17 cellular contexts compared by ENCODE assay signal in the genomic region with DNA sequence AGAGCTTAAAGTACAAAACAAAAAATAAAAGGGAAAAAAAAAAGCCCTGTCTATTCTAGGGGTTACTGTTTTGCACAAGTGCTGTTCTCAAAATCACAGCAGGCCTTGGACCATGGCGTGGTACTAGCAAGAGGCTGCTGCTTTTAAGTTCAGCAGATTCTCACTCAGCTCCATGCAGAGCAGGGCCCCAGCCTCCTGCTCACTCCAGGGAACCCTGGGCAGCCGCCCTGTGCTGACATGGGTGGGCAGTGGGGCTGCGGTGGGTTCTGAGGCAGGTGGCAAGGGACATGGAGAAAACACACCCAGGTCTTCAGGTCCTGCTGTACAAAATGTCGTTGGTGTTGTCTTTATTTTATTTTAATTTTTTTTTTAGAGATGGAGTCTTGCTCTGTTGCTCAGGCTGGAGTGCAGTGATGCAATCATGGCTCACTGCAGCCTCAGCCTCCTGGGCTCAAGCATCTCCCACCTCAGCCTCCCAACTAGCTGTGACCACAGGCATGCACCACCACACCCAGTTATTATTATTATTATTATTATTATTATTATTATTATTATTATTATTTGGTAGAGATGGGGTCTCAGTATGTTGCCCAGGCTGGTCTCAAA.
DNase-seq lines count a peak whose midpoint lies in the region; ATAC-seq and TF ChIP-seq lines count a peak whose summit lies in the region.
"Had no signal": no experiment of that assay in that cellular context is flagged by ENCODE, and none has a peak within 500 bp of the region (broad histone marks: within the 10 kb centered on the region; RNA-seq: fewer than 3 reads in every experiment).

No MANE protein-coding gene starts in this region.

- POLR2A ChIA-PET in IMR-90 (lab: Charles Lee; ENCODE audit: unreplicated experiment), result no interaction called here

- H2AK5ac ChIP-seq in H9 (ENCODE audit: insufficient read length, low read length) (no peak overlapping the region), IMR-90 (ENCODE audit: low read depth, low read length) (no peak overlapping the region), trophoblast cell (ENCODE audit: low read length) (no peak overlapping the region)

- no peak overlapping the region for H3K23ac ChIP-seq in H9 (ENCODE audit: insufficient read length, low read depth, low read length)
- no peak overlapping the region for H3K23ac ChIP-seq in IMR-90 (ENCODE audit: low read depth, low read length)
- no peak overlapping the region for H3K23ac ChIP-seq in trophoblast cell (ENCODE audit: low read length)

- H3K36me3 Mint-ChIP-seq in H9 (ENCODE audit: insufficient read depth in 1 of 3, low read depth in 3 of 3), result peaks cover 6 to 19% (median 16%) of the 10 kb centered on the region in 3 experiments; a peak in 6 of 7 replicates
- H3K36me3 Mint-ChIP-seq: CD14-positive monocyte had no signal

- no peak overlapping the region for H4K8ac ChIP-seq in H9 (replicated peaks; ENCODE audit: insufficient read length, low read depth, low read length)
- peak overlapping the region in 1 of 2 experiments; percentile 35; a peak in 2 of 4 replicates for H4K8ac ChIP-seq in IMR-90 (ENCODE audit: low read depth in 2 of 2, low read length in 2 of 2)
- peak overlapping the region; percentile 7 for H4K8ac ChIP-seq in trophoblast cell (ENCODE audit: low read depth, low read length)

- no peaks in the 10 kb centered on the region for H3K9me3 ChIP-seq in H9 (ENCODE audit: control insufficient read depth, low read depth, low read length)
- peaks cover 12% of the 10 kb centered on the region for H3K9me3 ChIP-seq in IMR-90 (ENCODE audit: control insufficient read depth, insufficient read depth, low read length)
- H3K9me3 ChIP-seq in esophagus muscularis mucosa, result peaks cover 0 to 19% (median 6%) of the 10 kb centered on the region in 4 donors
- peaks cover 5% of the 10 kb centered on the region for H3K9me3 ChIP-seq in trophoblast cell (ENCODE audit: insufficient read depth, low read depth, low read length)

- no peaks in the 10 kb centered on the region for H3K27me3 ChIP-seq in H9 (ENCODE audit: insufficient read depth, low read length)
- peaks cover 5% of the 10 kb centered on the region; the same call in 1 of the 2 replicates for H3K27me3 ChIP-seq in IMR-90 (ENCODE audit: control insufficient read depth, insufficient read depth, low read length)
- peaks cover 0 to 11% (median 0%) of the 10 kb centered on the region in 4 donors for H3K27me3 ChIP-seq in esophagus muscularis mucosa
- no peaks in the 10 kb centered on the region for H3K27me3 ChIP-seq in trophoblast cell (ENCODE audit: insufficient read depth, low read length)

- intact Hi-C loops in IMR-90 (cut with micrococcal nuclease) (no loop called here), esophagus muscularis mucosa (cut with DNase I) (no loop called here)

- peaks cover 5 to 10% of the 10 kb centered on the region in 2 experiments for H3K4me1 Mint-ChIP-seq in H9
- H3K4me1 Mint-ChIP-seq: CD14-positive monocyte had no signal

- H4K20me1 ChIP-seq in H9 (ENCODE audit: control insufficient read depth, insufficient read depth, insufficient read length) (no peaks in the 10 kb centered on the region), IMR-90 (ENCODE audit: insufficient read depth, low read length) (no peaks in the 10 kb centered on the region)

- TF ChIP-seq CTCF in H9 (conservative IDR thresholded peaks at IDR 0.05) (no peak), IMR-90 (conservative IDR thresholded peaks at IDR 0.05; ENCODE audit: low read depth, low read length) (no peak), esophagus muscularis mucosa (IDR thresholded peaks at IDR 0.05) (no peak)

- dilution Hi-C loops in IMR-90 (cut with HindIII; ENCODE audit: low sequenced_read_pairs, unreplicated experiment), result no loop called here

- TF ChIP-seq EP300 in esophagus muscularis mucosa (IDR thresholded peaks at IDR 0.05), result no peak

- no peak overlapping the region for H2BK15ac ChIP-seq in H9 (ENCODE audit: low read depth, low read length)
- H2BK15ac ChIP-seq in IMR-90 (ENCODE audit: low read depth, low read length), result no peak overlapping the region

- H3K79me2 ChIP-seq in H9 (ENCODE audit: insufficient read depth, low read length) (no peaks in the 10 kb centered on the region), trophoblast cell (ENCODE audit: control insufficient read depth, insufficient read depth, low read length, poor library complexity) (no peaks in the 10 kb centered on the region)

- no peaks in the 10 kb centered on the region; the same call in 1 of the 2 replicates for H3K27me3 Mint-ChIP-seq in H9 (ENCODE audit: low read depth)

- CTCF ChIA-PET in IMR-90 (lab: Yijun Ruan, JAX), result interaction anchor here (0.6 kb wide), 1 partner anchor 288 kb away, joined by 3 read pairs; no protein-coding TSS in a partner anchor

- H3T11ph ChIP-seq in H9 (ENCODE audit: low read length), result peak overlapping the region; percentile 62

- H3K27ac Mint-ChIP-seq in H9, result no peak overlapping the region; a peak in 2 of 7 replicates
- H3K27ac Mint-ChIP-seq: CD14-positive monocyte had no signal

- H2AFZ ChIP-seq in H9 (ENCODE audit: low read length) (no peak overlapping the region), IMR-90 (replicated peaks; ENCODE audit: low read length, poor library complexity) (peak overlapping the region; percentile 41), trophoblast cell (ENCODE audit: insufficient read depth, low read length, poor library complexity) (no peak overlapping the region)

- no peak for TF ChIP-seq POLR2A in IMR-90 (IDR thresholded peaks at IDR 0.05; ENCODE audit: low read depth, low read length)
- no peak for TF ChIP-seq POLR2A in esophagus muscularis mucosa (IDR thresholded peaks at IDR 0.05; ENCODE audit: low read depth)

- no peaks in the 10 kb centered on the region for H3K23me2 ChIP-seq in H9 (ENCODE audit: insufficient read length, low read depth, low read length, poor library complexity, severe bottlenecking)

- no TSS peak for BruUV-seq in IMR-90 (replicated peaks; lab: Mats Ljungman, UMichigan)

- peak overlapping the region; percentile 23 for H2AK9ac ChIP-seq in IMR-90 (replicated peaks; ENCODE audit: low read depth, low read length, poor library complexity)

- H3K27ac ChIP-seq in H9 (ENCODE audit: insufficient read length, low read depth, low read length), result no peak overlapping the region
- H3K27ac ChIP-seq in IMR-90 (ENCODE audit: insufficient read depth, low read length), result no peak overlapping the region
- H3K27ac ChIP-seq in esophagus muscularis mucosa (replicated peaks in 1 of 4), result no peak overlapping the region
- H3K27ac ChIP-seq in trophoblast cell (ENCODE audit: low read depth, low read length), result no peak overlapping the region

- H3K4ac ChIP-seq in H9 (ENCODE audit: low read depth, low read length) (no peak overlapping the region), IMR-90 (ENCODE audit: low read depth, low read length) (peak overlapping the region; percentile 64; the same call in 1 of the 2 replicates), trophoblast cell (ENCODE audit: low read depth, low read length) (no peak overlapping the region)

- no peak overlapping the region for H4K12ac ChIP-seq in trophoblast cell (ENCODE audit: low read depth, low read length)

- H3K4me3 ChIP-seq in IMR-90 (ENCODE audit: insufficient read depth, low read depth, low read length) (no peak overlapping the region), esophagus muscularis mucosa (no peak overlapping the region), trophoblast cell (ENCODE audit: low read depth, low read length) (no peak overlapping the region)

- H2BK20ac ChIP-seq in H9 (ENCODE audit: low read depth, low read length, poor library complexity, severe bottlenecking) (no peak overlapping the region), IMR-90 (ENCODE audit: low read depth, low read length) (no peak overlapping the region)

- WGBS in H9 (ENCODE audit: extremely low coverage, insufficient read length, low lambda C conversion rate), result no CpG with 5 or more reads among the region's 4 CpGs
- 70% methylated on average over 2 of the region's 4 CpGs; no CpG with 5 or more reads in 1 of the 2 experiments for WGBS in IMR-90 (ENCODE audit: extremely low coverage in 2 of 2, insufficient read length in 1 of 2), 2 experiments
- 99% methylated on average over 4 of the region's 4 CpGs for WGBS in esophagus muscularis mucosa
- no CpG with 5 or more reads among the region's 4 CpGs for WGBS in trophoblast cell (ENCODE audit: extremely low coverage, insufficient coverage, insufficient read length)

- H3K14ac ChIP-seq in H9 (ENCODE audit: insufficient read depth, low read length), result peak overlapping the region; percentile 68; the same call in 1 of the 2 replicates
- no peak overlapping the region for H3K14ac ChIP-seq in IMR-90 (replicated peaks; ENCODE audit: low read depth, low read length)
- H3K14ac ChIP-seq in trophoblast cell (ENCODE audit: low read length), result peak overlapping the region; percentile 18

- H3K56ac ChIP-seq in H9 (ENCODE audit: insufficient read length, low read depth, low read length) (no peak overlapping the region), IMR-90 (ENCODE audit: extremely low read depth, insufficient read depth, low read length) (no peak overlapping the region)

- H3K9me3 Mint-ChIP-seq in H9, result peaks cover 10 to 24% of the 10 kb centered on the region in 2 experiments

- ATAC-seq in IMR-90 (ENCODE audit: low read depth) (no peak), GM18517 (IDR thresholded peaks at IDR 0.05; ENCODE audit: unreplicated experiment) (no peak)

- H3K18ac ChIP-seq in H9 (ENCODE audit: insufficient read length, low read depth, low read length) (peak overlapping the region; percentile 91), IMR-90 (ENCODE audit: low read depth, low read length) (peak overlapping the region; percentile 35; the same call in 1 of the 2 replicates), trophoblast cell (ENCODE audit: low read length) (no peak overlapping the region)

- peak overlapping the region; percentile 57 for H2BK12ac ChIP-seq in H9 (ENCODE audit: insufficient read length, low read depth, low read length)
- no peak overlapping the region for H2BK12ac ChIP-seq in trophoblast cell (ENCODE audit: low read length)

- H2BK120ac ChIP-seq in H9 (ENCODE audit: low read depth, low read length, poor library complexity, severe bottlenecking), result peak overlapping the region; percentile 75
- H2BK120ac ChIP-seq in IMR-90 (ENCODE audit: low read depth, low read length), result peak overlapping the region; percentile 25; the same call in 1 of the 2 replicates
- peak overlapping the region; percentile 22 for H2BK120ac ChIP-seq in trophoblast cell (ENCODE audit: insufficient read depth, low read length, poor library complexity)

- in situ Hi-C loops in IMR-90 (cut with MboI; ENCODE audit: low sequenced_read_pairs), result no loop called here

- TF ChIP-seq RAD21 in IMR-90 (IDR thresholded peaks at IDR 0.05; ENCODE audit: low read length), result no peak

- H3K4me3 Mint-ChIP-seq in H9, result no peak overlapping the region
- H3K4me3 Mint-ChIP-seq: CD14-positive monocyte had no signal

- no peak overlapping the region for H4K91ac ChIP-seq in H9 (ENCODE audit: insufficient read length, low read depth, low read length)
- no peak overlapping the region; the same call in 1 of the 2 replicates for H4K91ac ChIP-seq in IMR-90 (ENCODE audit: insufficient read depth, low read depth, low read length)
- H4K91ac ChIP-seq in trophoblast cell (ENCODE audit: low read depth, low read length), result peak overlapping the region; percentile 54

- H3K36me3 ChIP-seq in IMR-90 (ENCODE audit: control insufficient read depth, insufficient read depth, low read length), result no peaks in the 10 kb centered on the region
- H3K36me3 ChIP-seq in esophagus muscularis mucosa, result no peaks in the 10 kb centered on the region
- H3K36me3 ChIP-seq in trophoblast cell (ENCODE audit: control insufficient read depth in 1 of 2, insufficient read depth in 2 of 2, low read length in 2 of 2), result no peaks in the 10 kb centered on the region

- DNase-seq in H9 (no peak), IMR-90 (no peak), esophagus muscularis mucosa (ENCODE audit: extremely low spot score) (peak; percentile 57), trophoblast cell (no peak), NCI-H774 (lab: John Stamatoyannopoulos, UW) (no peak), H4 (ENCODE audit: low spot score) (no peak)
- DNase-seq: ACHN, AML-193, COR-L47, HCEC 1CT, NCI-H1417, NCI-H187 treated with DMSO at 0.1 percent for 48 hours, NCI-H2171, NCI-H446, NCI-H69 had no signal

- H3K9ac ChIP-seq in H9 (ENCODE audit: extremely low read depth, insufficient read length, low read length) (no peak overlapping the region), IMR-90 (ENCODE audit: low read depth, low read length) (no peak overlapping the region), trophoblast cell (ENCODE audit: low read length) (no peak overlapping the region)

- H3K4me1 ChIP-seq in H9 (ENCODE audit: insufficient read depth, low read length) (no peaks in the 10 kb centered on the region), IMR-90 (ENCODE audit: control insufficient read depth, insufficient read depth, low read length) (peaks cover 2% of the 10 kb centered on the region; the same call in 1 of the 2 replicates), esophagus muscularis mucosa (no peaks in the 10 kb centered on the region), trophoblast cell (ENCODE audit: control insufficient read depth in 1 of 2, insufficient read depth in 2 of 2, low read length in 2 of 2) (peaks cover 5 to 6% of the 10 kb centered on the region in 2 experiments)

- H4K5ac ChIP-seq in H9 (ENCODE audit: insufficient read length, low read depth, low read length), result no peak overlapping the region
- peak overlapping the region; percentile 41; the same call in 1 of the 2 replicates for H4K5ac ChIP-seq in IMR-90 (ENCODE audit: low read depth, low read length)

- no peak overlapping the region for H3K4me2 ChIP-seq in H9 (ENCODE audit: insufficient read depth, insufficient read length, low read length)
- H3K4me2 ChIP-seq in IMR-90 (ENCODE audit: low read depth, low read length), result no peak overlapping the region
- no peak overlapping the region for H3K4me2 ChIP-seq in trophoblast cell (ENCODE audit: low read length)

- H3K79me1 ChIP-seq in H9 (ENCODE audit: insufficient read depth, low read depth, low read length, poor library complexity, severe bottlenecking) (no peaks in the 10 kb centered on the region), IMR-90 (ENCODE audit: low read depth in 1 of 2, low read length in 2 of 2) (no peaks in the 10 kb centered on the region), trophoblast cell (ENCODE audit: low read length) (peaks cover 3% of the 10 kb centered on the region)

- no peaks in the 10 kb centered on the region for H3K9me1 ChIP-seq in IMR-90 (ENCODE audit: insufficient read depth, low read length)

- H2BK5ac ChIP-seq in H9 (ENCODE audit: insufficient read length, low read length), result peak overlapping the region; percentile 30
- peak overlapping the region; percentile 69 for H2BK5ac ChIP-seq in IMR-90 (ENCODE audit: low read depth, low read length, poor library complexity, severe bottlenecking)
- H2BK5ac ChIP-seq in trophoblast cell (ENCODE audit: low read depth, low read length, poor library complexity), result peak overlapping the region; percentile 15

Comparison
In these comparisons a context has a peak if more than half of its experiments do, and no peak if none do; other contexts are left out.
1. H2BK120ac ChIP-seq: peak in every context shown above with its lines; median percentile 75 in H9; 25 in IMR-90; 22 in trophoblast cell.
2. H2BK5ac ChIP-seq: peak in every context shown above with its lines; median percentile 69 in IMR-90; 30 in H9; 15 in trophoblast cell.